ENCODE assay signal across 27 cellular contexts in the genomic region with DNA sequence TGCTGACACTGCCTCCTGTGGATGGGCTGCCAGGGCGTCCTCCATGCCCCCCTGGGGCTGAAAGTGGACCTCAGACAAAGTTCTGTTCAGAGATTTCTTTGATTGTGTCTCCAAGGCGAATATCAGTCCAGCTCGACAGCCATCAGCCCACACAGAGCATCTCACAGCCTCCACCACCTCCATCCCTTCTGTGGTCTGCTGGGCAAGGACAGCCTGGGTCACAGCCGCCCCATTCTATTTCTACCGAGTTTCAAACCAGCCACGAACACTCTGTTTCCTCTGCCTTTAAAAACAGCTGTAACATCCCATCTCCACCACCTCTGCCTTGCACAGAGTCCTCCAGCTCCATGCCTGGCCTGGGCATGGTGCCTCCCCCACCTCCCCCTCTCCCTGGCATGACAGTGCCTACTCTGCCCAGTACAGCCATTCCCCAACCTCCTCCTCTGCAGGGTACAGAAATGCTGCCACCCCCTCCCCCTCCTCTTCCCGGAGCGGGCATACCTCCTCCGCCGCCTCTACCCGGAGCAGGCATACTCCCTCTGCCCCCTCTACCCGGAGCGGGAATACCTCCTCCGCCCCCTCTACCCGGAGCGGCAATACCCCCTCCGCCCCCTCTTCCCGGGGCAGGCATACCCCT.
"Had no signal": no experiment of that assay in that cellular context is flagged by ENCODE, and none has a peak within 500 bp of the region (broad histone marks: within the 10 kb centered on the region; RNA-seq: fewer than 3 reads in every experiment).

No MANE protein-coding gene starts in this region.

- H3K36me3 ChIP-seq: heart left ventricle, left ventricle myocardium inferior, neural progenitor cell, pancreas, prostate gland, stomach, thyroid gland, transverse colon, uterus had no signal

- H3K36me3 Mint-ChIP-seq: mesothelial cell of epicardium; naive thymus-derived CD4-positive, alpha-beta T cell had no signal

- H3K4me3 Mint-ChIP-seq: mesothelial cell of epicardium; naive thymus-derived CD4-positive, alpha-beta T cell; nephron progenitor cell; neural progenitor cell had no signal

- H3K4me3 ChIP-seq: heart left ventricle, left ventricle myocardium inferior, lung, mucosa of descending colon, neural progenitor cell, pancreas, prostate gland, skin epidermis, stomach, testis, thyroid gland, transverse colon, uterus had no signal

- H2AFZ ChIP-seq: neural progenitor cell had no signal

- H3K4me1 ChIP-seq: heart left ventricle, left ventricle myocardium inferior, neural progenitor cell, pancreas, prostate gland, stomach, testis, thyroid gland, transverse colon, uterus had no signal

- DNase-seq: heart left ventricle; hypothalamus; islet precursor cell; left ventricle myocardium inferior; mesendoderm; mucosa of descending colon; naive thymus-derived CD4-positive, alpha-beta T cell; nephron progenitor cell; retina; stimulated activated CD4-positive, alpha-beta T cell treated with anti-CD3 and anti-CD28 coated beads, Interleukin-12 subunit alpha, Interleukin-12 subunit beta, amount 100 ng/mL, for 4 hours; stimulated activated CD4-positive, alpha-beta T cell treated with anti-CD3 and anti-CD28 coated beads, Interleukin-15, amount 100 ng/mL, for 24 hours; stimulated activated CD4-positive, alpha-beta T cell treated with anti-CD3 and anti-CD28 coated beads, Interleukin-2, amount 100 ng/mL, for 24 hours; stimulated activated CD4-positive, alpha-beta T cell treated with anti-CD3 and anti-CD28 coated beads, Interleukin-4, amount 100 ng/mL, for 1 hour; stimulated activated naive CD4-positive, alpha-beta T cell; stomach; testis; thyroid gland; transverse colon; uterus had no signal

- H3K4me1 Mint-ChIP-seq: mesothelial cell of epicardium; naive thymus-derived CD4-positive, alpha-beta T cell; nephron progenitor cell had no signal

- H3K9ac ChIP-seq: neural progenitor cell had no signal

- H3K27ac ChIP-seq: heart left ventricle, left ventricle myocardium inferior, neural progenitor cell, pancreas, prostate gland, skin epidermis, stomach, testis, thyroid gland, transverse colon, uterus had no signal

- H3K9me3 Mint-ChIP-seq: neural progenitor cell had no signal

- H3K9me3 ChIP-seq: pancreas, prostate gland, testis, thyroid gland, uterus had no signal

- H3K4me2 ChIP-seq: neural progenitor cell had no signal

- ATAC-seq: heart left ventricle; mucosa of descending colon; naive thymus-derived CD4-positive, alpha-beta T cell; pancreas; right cardiac atrium; sciatic nerve had no signal

- H3K27ac Mint-ChIP-seq: mesothelial cell of epicardium; naive thymus-derived CD4-positive, alpha-beta T cell; nephron progenitor cell; neural progenitor cell had no signal

- H3K27me3 ChIP-seq: heart left ventricle, neural progenitor cell, pancreas, stomach, testis, thyroid gland, transverse colon, uterus had no signal
